ENCODE assay signal across 10 cellular contexts in the genomic region with DNA sequence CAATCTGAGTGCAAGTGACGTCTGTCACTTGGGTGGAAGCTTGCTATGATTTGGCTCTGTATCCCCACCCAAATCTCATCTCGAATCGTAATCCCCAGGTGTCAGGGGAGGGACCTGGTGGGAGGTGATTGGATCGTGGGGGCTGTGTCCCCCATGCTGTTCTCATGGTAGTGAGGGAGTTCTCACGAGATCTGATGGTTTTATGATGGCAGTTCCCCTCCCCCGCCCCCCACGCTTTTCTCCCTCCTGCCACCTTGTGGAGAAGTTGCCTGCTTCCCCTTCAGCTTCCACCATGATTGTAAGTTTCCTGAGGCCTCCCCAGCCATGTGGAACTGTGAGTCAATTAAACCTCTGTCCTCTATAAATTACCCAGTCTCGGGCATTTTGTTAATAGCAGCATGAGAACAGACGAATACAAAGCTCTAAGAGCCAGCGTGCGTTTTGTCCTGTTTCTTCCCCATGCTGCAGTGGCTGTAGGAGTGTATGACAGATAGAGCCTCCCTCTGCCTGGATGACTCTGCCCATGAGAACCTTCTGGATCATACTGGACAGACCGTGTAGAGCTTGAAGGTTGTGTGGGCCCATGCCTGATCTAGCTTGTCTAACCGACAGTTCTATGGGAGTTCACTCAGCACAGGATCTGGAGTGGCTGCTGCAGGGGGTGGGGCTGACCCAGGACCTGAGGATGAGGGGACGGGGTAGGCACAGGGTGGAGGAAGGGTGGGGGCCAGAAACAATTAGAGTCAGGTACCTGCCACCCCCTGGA.
DNase-seq lines count a peak whose midpoint lies in the region; ATAC-seq, FAIRE-seq and TF ChIP-seq lines count a peak whose summit lies in the region.
"Had no signal": no experiment of that assay in that cellular context is flagged by ENCODE, and none has a peak within 500 bp of the region (broad histone marks: within the 10 kb centered on the region; RNA-seq: fewer than 3 reads in every experiment).

No MANE protein-coding gene starts in this region.

- H4K5ac ChIP-seq in H9 (ENCODE audit: insufficient read length, low read depth, low read length): no peak overlapping the region

- no peaks in the 10 kb centered on the region; the same call in none of the 2 replicates for H3K27me3 Mint-ChIP-seq in H9 (ENCODE audit: low read depth)

- H3K14ac ChIP-seq in H9 (ENCODE audit: insufficient read depth, low read length): peak overlapping the region; percentile 49; the same call in 1 of the 2 replicates

- peaks cover 38 to 42% of the 10 kb centered on the region in 2 experiments for H3K4me1 Mint-ChIP-seq in H9

- H3K9me3 Mint-ChIP-seq in H9: no peaks in the 10 kb centered on the region; a peak in 1 of 5 replicates

- H3K4ac ChIP-seq in H9 (ENCODE audit: low read depth, low read length): no peak overlapping the region

- no peak overlapping the region for H2BK120ac ChIP-seq in H9 (ENCODE audit: low read depth, low read length, poor library complexity, severe bottlenecking)

- no peak overlapping the region for H3T11ph ChIP-seq in H9 (ENCODE audit: low read length)

- H3K23ac ChIP-seq in H9 (ENCODE audit: insufficient read length, low read depth, low read length): no peak overlapping the region

- no peaks in the 10 kb centered on the region for H3K27me3 ChIP-seq in AG04450 (ENCODE audit: control insufficient read depth, insufficient read depth, low read length)
- no peaks in the 10 kb centered on the region for H3K27me3 ChIP-seq in H9 (ENCODE audit: insufficient read depth, low read length)
- no peaks in the 10 kb centered on the region for H3K27me3 ChIP-seq in ascending aorta

- no peaks in the 10 kb centered on the region for H3K79me2 ChIP-seq in H9 (ENCODE audit: insufficient read depth, low read length)

- ATAC-seq in HG03442 (IDR thresholded peaks at IDR 0.05; ENCODE audit: unreplicated experiment) (no peak), GM18519 (IDR thresholded peaks at IDR 0.05; ENCODE audit: low FRiP score, unreplicated experiment) (no peak), GM19467 (IDR thresholded peaks at IDR 0.05; ENCODE audit: unreplicated experiment) (no peak)

- H3K9me3 ChIP-seq in AG04450 (ENCODE audit: control insufficient read depth, insufficient read depth, low read length) (no peaks in the 10 kb centered on the region), H9 (ENCODE audit: control insufficient read depth, low read depth, low read length) (no peaks in the 10 kb centered on the region), kidney (ENCODE audit: control insufficient read depth in 1 of 2, low read length in 2 of 2) (no peaks in the 10 kb centered on the region), ascending aorta (no peaks in the 10 kb centered on the region)

- peak overlapping the region; percentile 17 for H2AK5ac ChIP-seq in H9 (ENCODE audit: insufficient read length, low read length)

- no CpG with 5 or more reads among the region's 14 CpGs for WGBS in H9 (ENCODE audit: extremely low coverage, insufficient read length, low lambda C conversion rate)

- H3K4me1 ChIP-seq in H9 (ENCODE audit: insufficient read depth, low read length) (peaks cover 15% of the 10 kb centered on the region; the same call in 1 of the 2 replicates), kidney (ENCODE audit: control insufficient read depth in 1 of 2, insufficient read depth in 1 of 2, low read depth in 1 of 2, low read length in 2 of 2) (peaks cover 15 to 16% of the 10 kb centered on the region in 2 donors), ascending aorta (peaks cover 0 to 7% of the 10 kb centered on the region in 2 donors)

- no peak overlapping the region for H3K4me2 ChIP-seq in H9 (ENCODE audit: insufficient read depth, insufficient read length, low read length)

- no peak overlapping the region for H4K8ac ChIP-seq in H9 (replicated peaks; ENCODE audit: insufficient read length, low read depth, low read length)

- no peak overlapping the region for H4K91ac ChIP-seq in H9 (ENCODE audit: insufficient read length, low read depth, low read length)

- peak overlapping the region; percentile 53 for H2BK12ac ChIP-seq in H9 (ENCODE audit: insufficient read length, low read depth, low read length)

- DNase-seq in AG04450 (ENCODE audit: low read depth, low spot score) (no peak), H9 (peak; percentile 69), kidney (no peak), ascending aorta (ENCODE audit: low spot score in 2 of 2) (no peak)

- peak; percentile 12; the same call in 1 of the 2 replicates for TF ChIP-seq CTCF in AG04450 (IDR thresholded peaks at IDR 0.05; ENCODE audit: low read depth, low read length)
- TF ChIP-seq CTCF in H9 (conservative IDR thresholded peaks at IDR 0.05): peak; percentile 63; the same call in 2 of the 3 replicates
- TF ChIP-seq CTCF in VCaP (conservative IDR thresholded peaks at IDR 0.05): peak; percentile 23; the same call in 1 of the 2 replicates
- peak; percentile 21 for TF ChIP-seq CTCF in kidney (IDR thresholded peaks at IDR 0.05; ENCODE audit: borderline replicate concordance, extremely low read depth, insufficient read depth)
- no peak for TF ChIP-seq CTCF in ascending aorta (IDR thresholded peaks at IDR 0.05)

- FAIRE-seq in kidney (lab: Jason Lieb, UNC): no peak

- no peaks in the 10 kb centered on the region for H3K79me1 ChIP-seq in H9 (ENCODE audit: insufficient read depth, low read depth, low read length, poor library complexity, severe bottlenecking)

- intact Hi-C loops in kidney (cut with DNase I) (no loop called here), ascending aorta (cut with DNase I) (no loop called here)

- H3K18ac ChIP-seq in H9 (ENCODE audit: insufficient read length, low read depth, low read length): peak overlapping the region; percentile 18

- H3K56ac ChIP-seq in H9 (ENCODE audit: insufficient read length, low read depth, low read length): no peak overlapping the region

- H4K20me1 ChIP-seq in H9 (ENCODE audit: control insufficient read depth, insufficient read depth, insufficient read length): no peaks in the 10 kb centered on the region

- no peak overlapping the region for H2BK20ac ChIP-seq in H9 (ENCODE audit: low read depth, low read length, poor library complexity, severe bottlenecking)

- H3K4me3 Mint-ChIP-seq in H9: peak overlapping the region in 1 of 2 experiments; percentile 57; a peak in 2 of 5 replicates

- no peak overlapping the region for H3K27ac ChIP-seq in AG04450 (ENCODE audit: low read depth, low read length)
- peak overlapping the region; percentile 22 for H3K27ac ChIP-seq in H9 (ENCODE audit: insufficient read length, low read depth, low read length)
- peak overlapping the region; percentile 16; the same call in 1 of the 2 replicates for H3K27ac ChIP-seq in VCaP
- no peak overlapping the region for H3K27ac ChIP-seq in kidney (ENCODE audit: low read depth in 2 of 2, low read length in 2 of 2)
- no peak overlapping the region for H3K27ac ChIP-seq in ascending aorta
- H3K27ac ChIP-seq: HL-60, SK-N-MC had no signal

- CTCF ChIA-PET in AG04450 (lab: Charles Lee): interaction anchor here (0.8 to 1.1 kb wide), 3 partner anchors 12 to 357 kb away, joined by 3 to 8 read pairs (median 7); no protein-coding TSS in a partner anchor

- H2BK15ac ChIP-seq in H9 (ENCODE audit: low read depth, low read length): no peak overlapping the region

- H3K36me3 ChIP-seq in kidney (ENCODE audit: control insufficient read depth in 1 of 2, insufficient read depth in 2 of 2, low read length in 2 of 2) (no peaks in the 10 kb centered on the region), ascending aorta (no peaks in the 10 kb centered on the region)

- H3K4me3 ChIP-seq in AG04450 (ENCODE audit: low read depth, low read length) (no peak overlapping the region), kidney (ENCODE audit: low read length in 2 of 2) (no peak overlapping the region), ascending aorta (no peak overlapping the region)
- H3K4me3 ChIP-seq: SK-N-MC had no signal

- H3K9ac ChIP-seq in H9 (ENCODE audit: extremely low read depth, insufficient read length, low read length): peak overlapping the region; percentile 12
- H3K9ac ChIP-seq in kidney (ENCODE audit: low read length in 2 of 2): no peak overlapping the region

- peaks cover 0 to 2% (median 0%) of the 10 kb centered on the region in 3 experiments; a peak in 2 of 7 replicates for H3K36me3 Mint-ChIP-seq in H9 (ENCODE audit: insufficient read depth in 1 of 3, low read depth in 3 of 3)

- H3K27ac Mint-ChIP-seq in H9: peak overlapping the region; percentile 56 to 97 (median 97)

- POLR2A ChIA-PET in AG04450 (lab: Yijun Ruan, JAX): interaction anchor here (0.7 to 1.2 kb wide), 2 partner anchors 10 to 92 kb away, joined by 6 to 10 read pairs; no protein-coding TSS in a partner anchor

- H2AFZ ChIP-seq in H9 (ENCODE audit: low read length): no peak overlapping the region

- H2BK5ac ChIP-seq in H9 (ENCODE audit: insufficient read length, low read length): no peak overlapping the region

- H3K23me2 ChIP-seq in H9 (ENCODE audit: insufficient read length, low read depth, low read length, poor library complexity, severe bottlenecking): no peaks in the 10 kb centered on the region

Comparison
In these comparisons a context has a peak if more than half of its experiments do, and no peak if none do; other contexts are left out.
1. H3K27ac ChIP-seq: peak in H9 (single experiment) and VCaP (single experiment); none in AG04450 (single experiment), kidney (0 of 2) and ascending aorta (0 of 2).
2. CTCF ChIP-seq: peak in AG04450 (single experiment), H9 (single experiment), VCaP (single experiment) and kidney (single experiment); none in ascending aorta (0 of 3).